ENCODE assay signal across 7 cellular contexts in genomic region chr2:226181909-226182308, GRCh38.
"Had no signal": no experiment of that assay in that cellular context is flagged by ENCODE, and none has a peak within 500 bp of the region (broad histone marks: within the 10 kb centered on the region; RNA-seq: fewer than 3 reads in every experiment).

No MANE protein-coding gene starts in this region.

- H3K27ac ChIP-seq: GM23248, HL-60 had no signal

- H3K4me1 Mint-ChIP-seq: IgD-negative memory B cell had no signal

- H3K9ac ChIP-seq: GM23248 had no signal

- H3K4me3 Mint-ChIP-seq: IgD-negative memory B cell had no signal

- H3K27ac Mint-ChIP-seq: IgD-negative memory B cell had no signal

- H3K9me3 ChIP-seq: HAP-1 had no signal

- H2AFZ ChIP-seq: GM23248 had no signal

- DNase-seq: GM23248, GOT3, H7, KBM-7 had no signal

- H3K36me3 ChIP-seq: HAP-1 had no signal

- H3K4me3 ChIP-seq: GM23248, HAP-1 had no signal
